ENCODE assay signal across 14 cellular contexts in genomic region chr12:124761876-124762275, GRCh38.
A peak's percentile ranks its signal among the peaks of the same experiment; 100 is the strongest.
DNase-seq lines count a peak whose midpoint lies in the region; ATAC-seq, FAIRE-seq and TF ChIP-seq lines count a peak whose summit lies in the region.
"Had no signal": no experiment of that assay in that cellular context is flagged by ENCODE, and none has a peak within 500 bp of the region (broad histone marks: within the 10 kb centered on the region; RNA-seq: fewer than 3 reads in every experiment).

No MANE protein-coding gene starts in this region.

- H3K4me3 ChIP-seq in right cardiac atrium (ENCODE audit: low read length): no peak overlapping the region
- H3K4me3 ChIP-seq: Peyer's patch had no signal

- DNase-seq in activated T-cell treated with anti-CD3 and anti-CD28 coated beads for 24 hours (ENCODE audit: low read depth) (peak; percentile 23), right cardiac atrium (peak; percentile 65 to 85 (median 84)), DMS79 treated with DMSO at 0.1 percent for 48 hours (lab: John Stamatoyannopoulos, UW) (no peak), D721Med (ENCODE audit: insufficient read length, low spot score) (no peak), NCI-H2029 treated with DMSO at 0.1 percent for 48 hours (lab: John Stamatoyannopoulos, UW) (no peak)
- DNase-seq in activated T-cell treated with anti-CD3 and anti-CD28 coated beads, Interleukin-2, amount 50 U/mL, for 1 hour: no peak
- DNase-seq in activated T-helper 1 cell treated with anti-CD3 and anti-CD28 coated beads, Interleukin-12 subunit alpha, Interleukin-12 subunit beta, Interleukin-2, Interleukin-4 antibody, amounts not matched to agents 30 ng/mL and 10 ng/mL and 1 ng/mL, durations not matched to agents 14 hours and 24 hours and 36 hours (ENCODE audit: low spot score): no peak
- DNase-seq: activated gamma-delta T cell treated with Interleukin-2 at 50 U/mL for 16 hours, dermis blood vessel endothelial cell, GDM1, NCI-H226, Peyer's patch had no signal

- H3K36me3 Mint-ChIP-seq in activated T-helper 1 cell treated with anti-CD3 and anti-CD28 coated beads, Interleukin-12 subunit alpha, Interleukin-12 subunit beta, Interleukin-2, Interleukin-4 antibody, amounts not matched to agents 30 ng/mL and 10 ng/mL and 1 ng/mL, durations not matched to agents 14 hours and 24 hours and 36 hours (ENCODE audit: low read depth): peaks cover 3% of the 10 kb centered on the region
- peaks cover 12% of the 10 kb centered on the region for H3K36me3 Mint-ChIP-seq in stimulated activated naive CD8-positive, alpha-beta T cell treated with anti-CD3 and anti-CD28 coated beads, Interleukin-15, Interleukin-2, amounts not matched to agents 100 ng/mL and 50 ng/mL, for 24 hours (ENCODE audit: low read depth)

- FAIRE-seq in D721Med (lab: Jason Lieb, UNC): no peak
- FAIRE-seq: keratinocyte had no signal

- peaks cover 21% of the 10 kb centered on the region for H3K4me1 ChIP-seq in right cardiac atrium (ENCODE audit: control insufficient read depth, insufficient read depth, low read length)

- TF ChIP-seq CTCF in D721Med (IDR thresholded peaks at IDR 0.05; ENCODE audit: insufficient read depth, missing control alignments): no peak

- H3K9me3 Mint-ChIP-seq in activated T-helper 1 cell treated with anti-CD3 and anti-CD28 coated beads, Interleukin-12 subunit alpha, Interleukin-12 subunit beta, Interleukin-2, Interleukin-4 antibody, amounts not matched to agents 30 ng/mL and 10 ng/mL and 1 ng/mL, durations not matched to agents 14 hours and 24 hours and 36 hours: peaks cover 35% of the 10 kb centered on the region
- peaks cover 21% of the 10 kb centered on the region for H3K9me3 Mint-ChIP-seq in stimulated activated naive CD8-positive, alpha-beta T cell treated with anti-CD3 and anti-CD28 coated beads, Interleukin-15, Interleukin-2, amounts not matched to agents 100 ng/mL and 50 ng/mL, for 24 hours

- WGBS in right cardiac atrium: 45% methylated on average over 4 of the region's 4 CpGs

- peak; percentile 10 to 33 for ATAC-seq in right cardiac atrium

- H3K27ac ChIP-seq in right cardiac atrium (ENCODE audit: low read length): peak overlapping the region; percentile 32
- H3K27ac ChIP-seq: Peyer's patch had no signal

- no peak overlapping the region for H3K4me3 Mint-ChIP-seq in activated T-helper 1 cell treated with anti-CD3 and anti-CD28 coated beads, Interleukin-12 subunit alpha, Interleukin-12 subunit beta, Interleukin-2, Interleukin-4 antibody, amounts not matched to agents 30 ng/mL and 10 ng/mL and 1 ng/mL, durations not matched to agents 14 hours and 24 hours and 36 hours
- H3K4me3 Mint-ChIP-seq in stimulated activated naive CD8-positive, alpha-beta T cell treated with anti-CD3 and anti-CD28 coated beads, Interleukin-15, Interleukin-2, amounts not matched to agents 100 ng/mL and 50 ng/mL, for 24 hours: peak overlapping the region; percentile 41

- peak overlapping the region; percentile 29 for H3K27ac Mint-ChIP-seq in activated T-helper 1 cell treated with anti-CD3 and anti-CD28 coated beads, Interleukin-12 subunit alpha, Interleukin-12 subunit beta, Interleukin-2, Interleukin-4 antibody, amounts not matched to agents 30 ng/mL and 10 ng/mL and 1 ng/mL, durations not matched to agents 14 hours and 24 hours and 36 hours
- peak overlapping the region; percentile 95 for H3K27ac Mint-ChIP-seq in stimulated activated naive CD8-positive, alpha-beta T cell treated with anti-CD3 and anti-CD28 coated beads, Interleukin-15, Interleukin-2, amounts not matched to agents 100 ng/mL and 50 ng/mL, for 24 hours

- peaks cover 2% of the 10 kb centered on the region for H3K27me3 Mint-ChIP-seq in activated T-helper 1 cell treated with anti-CD3 and anti-CD28 coated beads, Interleukin-12 subunit alpha, Interleukin-12 subunit beta, Interleukin-2, Interleukin-4 antibody, amounts not matched to agents 30 ng/mL and 10 ng/mL and 1 ng/mL, durations not matched to agents 14 hours and 24 hours and 36 hours (ENCODE audit: insufficient read depth)
- H3K27me3 Mint-ChIP-seq in stimulated activated naive CD8-positive, alpha-beta T cell treated with anti-CD3 and anti-CD28 coated beads, Interleukin-15, Interleukin-2, amounts not matched to agents 100 ng/mL and 50 ng/mL, for 24 hours: peaks cover 29% of the 10 kb centered on the region

- H3K9me3 ChIP-seq in right cardiac atrium (ENCODE audit: control insufficient read depth, low read length): no peaks in the 10 kb centered on the region

- H3K4me1 Mint-ChIP-seq in activated T-helper 1 cell treated with anti-CD3 and anti-CD28 coated beads, Interleukin-12 subunit alpha, Interleukin-12 subunit beta, Interleukin-2, Interleukin-4 antibody, amounts not matched to agents 30 ng/mL and 10 ng/mL and 1 ng/mL, durations not matched to agents 14 hours and 24 hours and 36 hours (ENCODE audit: low read depth): peaks cover 30% of the 10 kb centered on the region
- H3K4me1 Mint-ChIP-seq in stimulated activated naive CD8-positive, alpha-beta T cell treated with anti-CD3 and anti-CD28 coated beads, Interleukin-15, Interleukin-2, amounts not matched to agents 100 ng/mL and 50 ng/mL, for 24 hours (ENCODE audit: low read depth): peaks cover 57% of the 10 kb centered on the region

- intact Hi-C loops in activated T-helper 1 cell treated with anti-CD3 and anti-CD28 coated beads, Interleukin-12 subunit alpha, Interleukin-12 subunit beta, Interleukin-2, Interleukin-4 antibody, amounts not matched to agents 30 ng/mL and 10 ng/mL and 1 ng/mL, durations not matched to agents 14 hours and 24 hours and 36 hours (cut with micrococcal nuclease): loop anchor here (1.0 to 2.0 kb wide), 2 partner anchors 21 to 49 kb away; no protein-coding TSS in a partner anchor
- intact Hi-C loops in right cardiac atrium (cut with DNase I): loop anchor here (5.0 to 10.0 kb wide), 6 partner anchors 195 to 437 kb away; partner anchors contain the start of gene NCOR2 (in 3 of the 4)

- H3K27me3 ChIP-seq in right cardiac atrium (ENCODE audit: control insufficient read depth, insufficient read depth): no peaks in the 10 kb centered on the region
- H3K27me3 ChIP-seq: Peyer's patch had no signal

Comparison
In these comparisons a context has a peak if more than half of its experiments do, and no peak if none do; other contexts are left out.
1. DNase-seq: peak in activated T-cell treated with anti-CD3 and anti-CD28 coated beads for 24 hours (single experiment) and right cardiac atrium (3 of 3); none in activated T-cell treated with anti-CD3 and anti-CD28 coated beads, Interleukin-2, amount 50 U/mL, for 1 hour (single experiment), activated T-helper 1 cell treated with anti-CD3 and anti-CD28 coated beads, Interleukin-12 subunit alpha, Interleukin-12 subunit beta, Interleukin-2, Interleukin-4 antibody, amounts not matched to agents 30 ng/mL and 10 ng/mL and 1 ng/mL, durations not matched to agents 14 hours and 24 hours and 36 hours (single experiment), DMS79 treated with DMSO at 0.1 percent for 48 hours (single experiment), D721Med (single experiment) and NCI-H2029 treated with DMSO at 0.1 percent for 48 hours (single experiment).